8 cellular contexts compared by ENCODE assay signal in genomic region chr4:139554726-139555072, GRCh38. TPM values are rescaled to one million over a fixed set of nuclear protein-coding genes. Genes with fewer than 3 reads are reported as not detected.
A peak's percentile ranks its signal among the peaks of the same experiment; 100 is the strongest.
DNase-seq lines count a peak whose midpoint lies in the region; ATAC-seq and TF ChIP-seq lines count a peak whose summit lies in the region.

No MANE protein-coding gene starts in this region.

- WGBS in spleen, 5 donors, result 18 to 24% (median 20%) methylated on average over 4 of the region's 4 CpGs

- H3K9me3 ChIP-seq in HCT116 (ENCODE audit: control insufficient read depth in 1 of 2, insufficient read depth in 1 of 2, low read depth in 1 of 2, low read length in 2 of 2) (no peaks in the 10 kb centered on the region), spleen (no peaks in the 10 kb centered on the region)

- intact Hi-C loops in HCT116 (cut with micrococcal nuclease), result no loop called here
- intact Hi-C loops in activated CD4-positive, alpha-beta memory T cell treated with anti-CD3 and anti-CD28 coated beads for 36 hours (cut with micrococcal nuclease), result loop anchor here (2.0 to 5.0 kb wide), 3 partner anchors 540 to 818 kb away; partner anchors contain the start of genes MAML3, NOCT and SCOC
- intact Hi-C loops in spleen (cut with DNase I; ENCODE audit: low total_unique reads), result no loop called here

- no peak overlapping the region for H2AFZ ChIP-seq in HCT116 (ENCODE audit: low read depth, low read length, poor library complexity, severe bottlenecking)

- TF ChIP-seq CTCF in HCT116 (IDR thresholded peaks at IDR 0.05 in 2 of 3, conservative IDR thresholded peaks at IDR 0.05 in 1 of 3; ENCODE audit: borderline replicate concordance in 1 of 3, insufficient read depth in 1 of 3, low read depth in 2 of 3, low read length in 2 of 3), result no peak
- TF ChIP-seq CTCF in glutamatergic neuron (IDR thresholded peaks at IDR 0.05; ENCODE audit: partially characterized antibody, unreplicated experiment), result no peak
- TF ChIP-seq CTCF in spleen (IDR thresholded peaks at IDR 0.05 in 8 of 11, conservative IDR thresholded peaks at IDR 0.05 in 3 of 11), result no peak
- no peak for TF ChIP-seq CTCF in RWPE1 (conservative IDR thresholded peaks at IDR 0.05; ENCODE audit: low read depth)

- POLR2A ChIA-PET in HCT116 (lab: Charles Lee), result interaction anchor here (1.7 kb wide), 1 partner anchor 101 kb away, joined by 4 read pairs; no protein-coding TSS in a partner anchor
- POLR2A ChIA-PET in activated CD4-positive, alpha-beta memory T cell treated with anti-CD3 and anti-CD28 coated beads for 36 hours (lab: Charles Lee), result interaction anchor here (0.7 to 3.2 kb wide), 2 partner anchors 21 to 101 kb away, joined by 3 to 23 read pairs; partner anchors contain the start of gene RAB33B
- POLR2A ChIA-PET in RWPE1 (lab: Yijun Ruan, JAX; ENCODE audit: low non-redundant PET), result no interaction called here

- no peak for ATAC-seq in HCT116
- no peak for ATAC-seq in GM21825 (IDR thresholded peaks at IDR 0.05; ENCODE audit: unreplicated experiment)
- no peak for ATAC-seq in HG02623 (IDR thresholded peaks at IDR 0.05; ENCODE audit: unreplicated experiment)

- H3K27me3 ChIP-seq in HCT116 (ENCODE audit: insufficient read depth, low read length) (no peaks in the 10 kb centered on the region; the same call in 1 of the 2 replicates), spleen (replicated peaks in 1 of 7) (peaks cover 0 to 24% (median 0%) of the 10 kb centered on the region in 7 donors)

- no peaks in the 10 kb centered on the region for H3K36me3 ChIP-seq in HCT116 (ENCODE audit: control insufficient read depth in 1 of 2, insufficient read depth in 2 of 2, low read length in 2 of 2)
- no peaks in the 10 kb centered on the region for H3K36me3 ChIP-seq in spleen

- H3K27me3 Mint-ChIP-seq in activated CD4-positive, alpha-beta memory T cell treated with anti-CD3 and anti-CD28 coated beads for 36 hours, result no peaks in the 10 kb centered on the region
- peaks cover 16% of the 10 kb centered on the region for H3K27me3 Mint-ChIP-seq in glutamatergic neuron (ENCODE audit: unreplicated experiment)

- no peaks in the 10 kb centered on the region for H3K9me3 Mint-ChIP-seq in activated CD4-positive, alpha-beta memory T cell treated with anti-CD3 and anti-CD28 coated beads for 36 hours
- H3K9me3 Mint-ChIP-seq in glutamatergic neuron (ENCODE audit: unreplicated experiment), result peaks cover 20% of the 10 kb centered on the region

- DNase-seq in HCT116 (ENCODE audit: low read depth, low spot score) (no peak), glutamatergic neuron (no peak), spleen (no peak), hepatic stellate cell (ENCODE audit: low spot score) (no peak), RWPE1 (ENCODE audit: low spot score) (no peak)
- DNase-seq in activated CD4-positive, alpha-beta memory T cell treated with anti-CD3 and anti-CD28 coated beads for 36 hours, result no peak

- peaks cover 3% of the 10 kb centered on the region; the same call in 1 of the 2 replicates for H4K20me1 ChIP-seq in HCT116 (ENCODE audit: insufficient read depth)

- H3K9ac ChIP-seq in HCT116 (ENCODE audit: low read length), result peak overlapping the region; percentile 87

- H3K4me1 ChIP-seq in HCT116 (ENCODE audit: control insufficient read depth in 1 of 2, insufficient read depth in 2 of 2, low read length in 2 of 2) (peaks cover 12 to 25% of the 10 kb centered on the region in 2 experiments; a peak in 3 of 4 replicates), spleen (peaks cover 17 to 89% (median 63%) of the 10 kb centered on the region in 6 donors)

- peak overlapping the region; percentile 72 to 75 for H3K4me3 ChIP-seq in HCT116 (replicated peaks in 1 of 2; ENCODE audit: low read depth in 1 of 2, low read length in 2 of 2)
- peak overlapping the region in 7 of 8 donors; percentile 73 to 94 (median 84) for H3K4me3 ChIP-seq in spleen

- peaks cover 55% of the 10 kb centered on the region for H3K79me2 ChIP-seq in HCT116 (ENCODE audit: insufficient read depth, low read length)

- H3K9me2 ChIP-seq in HCT116 (ENCODE audit: insufficient read depth), result no peaks in the 10 kb centered on the region

- BruUV-seq in HCT116 (replicated peaks; lab: Mats Ljungman, UMichigan), result no TSS peak

- CTCF ChIA-PET in HCT116 (lab: Charles Lee) (no interaction called here), RWPE1 (lab: Yijun Ruan, JAX) (interaction anchor here (1.0 kb wide), 1 partner anchor 49 kb away, joined by 3 read pairs; no protein-coding TSS in a partner anchor)
- CTCF ChIA-PET in activated CD4-positive, alpha-beta memory T cell treated with anti-CD3 and anti-CD28 coated beads for 36 hours (lab: Charles Lee), result interaction anchor here (0.8 to 2.4 kb wide), 4 partner anchors 24 to 112 kb away, joined by 4 to 8 read pairs (median 4); no protein-coding TSS in a partner anchor

- H3K36me3 Mint-ChIP-seq in activated CD4-positive, alpha-beta memory T cell treated with anti-CD3 and anti-CD28 coated beads for 36 hours, result peaks cover 4% of the 10 kb centered on the region
- H3K36me3 Mint-ChIP-seq in glutamatergic neuron (ENCODE audit: unreplicated experiment), result no peaks in the 10 kb centered on the region

- H3K4me2 ChIP-seq in HCT116 (ENCODE audit: low read length), result peak overlapping the region; percentile 97

- H3K27ac Mint-ChIP-seq in activated CD4-positive, alpha-beta memory T cell treated with anti-CD3 and anti-CD28 coated beads for 36 hours, result peak overlapping the region; percentile 96
- peak overlapping the region; percentile 67 for H3K27ac Mint-ChIP-seq in glutamatergic neuron (ENCODE audit: unreplicated experiment)

- H3K4me1 Mint-ChIP-seq in activated CD4-positive, alpha-beta memory T cell treated with anti-CD3 and anti-CD28 coated beads for 36 hours (ENCODE audit: low read depth), result peaks cover 59% of the 10 kb centered on the region
- peaks cover 43% of the 10 kb centered on the region for H3K4me1 Mint-ChIP-seq in glutamatergic neuron (ENCODE audit: low read depth, unreplicated experiment)

- no peak for TF ChIP-seq RAD21 in HCT116 (IDR thresholded peaks at IDR 0.05; ENCODE audit: low read depth)

- RAD21 ChIA-PET in HCT116 (lab: Charles Lee; ENCODE audit: low non-redundant PET in 1 of 2, low total read pairs in 2 of 2, uncharacterized antibody in 2 of 2, unreplicated experiment in 2 of 2), result no interaction called here

- no peak overlapping the region for H3K27ac ChIP-seq in HCT116 (ENCODE audit: low read depth, low read length)
- H3K27ac ChIP-seq in spleen, result peak overlapping the region; percentile 92 to 98 (median 96)
- H3K27ac ChIP-seq in RWPE1, result no peak overlapping the region

- TF ChIP-seq POLR2A in HCT116 (IDR thresholded peaks at IDR 0.05; ENCODE audit: borderline replicate concordance, extremely low read depth, insufficient read depth, insufficient read length) (no peak), spleen (IDR thresholded peaks at IDR 0.05) (no peak)

- peak overlapping the region; percentile 95 for H3K4me3 Mint-ChIP-seq in activated CD4-positive, alpha-beta memory T cell treated with anti-CD3 and anti-CD28 coated beads for 36 hours
- H3K4me3 Mint-ChIP-seq in glutamatergic neuron (ENCODE audit: unreplicated experiment), result peak overlapping the region; percentile 81

TF ChIP-seq in HCT116, 20 proteins besides CTCF, POLR2A, EP300 and RAD21:
- TF ChIP-seq YY1 (IDR thresholded peaks at IDR 0.05; ENCODE audit: extremely low read depth, insufficient replicate concordance, low read depth, low read length), result no peak
- TF ChIP-seq ELF1 (IDR thresholded peaks at IDR 0.05; ENCODE audit: borderline replicate concordance, low read depth), result no peak
- TF ChIP-seq REST (IDR thresholded peaks at IDR 0.05; ENCODE audit: low read depth), result no peak
- TF ChIP-seq EZH2phosphoT487 (IDR thresholded peaks at IDR 0.05; ENCODE audit: borderline replicate concordance), result no peak
- no peak for TF ChIP-seq CEBPB (IDR thresholded peaks at IDR 0.05; ENCODE audit: low read depth)
- no peak for TF ChIP-seq FOSL1 (IDR thresholded peaks at IDR 0.05; ENCODE audit: low read depth)
- no peak for TF ChIP-seq EGR1 (IDR thresholded peaks at IDR 0.05; ENCODE audit: low read depth)
- no peak for TF ChIP-seq POLR2AphosphoS5 (IDR thresholded peaks at IDR 0.05; ENCODE audit: low read depth, low read length)

RNA-seq across cellular contexts. Expression of gene SETD7, which starts 1.3 kb away (rescaled TPM):
- total RNA-seq in HCT116 (2021; ENCODE audit: unreplicated experiment), result 41.6 TPM
- 18.5 and 20.8 TPM in 2 replicates for polyA plus RNA-seq in HCT116 (2012)
- 10 to 100 TPM; 15.0 to 16.6 TPM for total RNA-seq in activated CD4-positive, alpha-beta memory T cell treated with anti-CD3 and anti-CD28 coated beads for 36 hours
- total RNA-seq in glutamatergic neuron (ENCODE audit: unreplicated experiment), result 22.6 TPM
- 10 to 100 TPM; 25.5 to 45.4 (median 35.7) TPM for total RNA-seq in spleen
- 1 to 10 TPM; 5.0 to 9.4 (median 6.2) TPM for polyA plus RNA-seq in spleen

Comparison
In these comparisons a context has a peak if more than half of its experiments do, and no peak if none do; other contexts are left out.
1. H3K27ac ChIP-seq: peak in spleen (8 of 8); none in HCT116 (single experiment) and RWPE1 (single experiment).